13 cellular contexts compared by ENCODE assay signal in genomic region chr17:78674595-78675315, GRCh38.
DNase-seq lines count a peak whose midpoint lies in the region; ATAC-seq and TF ChIP-seq lines count a peak whose summit lies in the region.
"Had no signal": no experiment of that assay in that cellular context is flagged by ENCODE, and none has a peak within 500 bp of the region (broad histone marks: within the 10 kb centered on the region; RNA-seq: fewer than 3 reads in every experiment).

No MANE protein-coding gene starts in this region.

- 85 to 89% methylated on average over 15 to 28 of the region's 28 CpGs for WGBS in endodermal cell (ENCODE audit: insufficient coverage in 1 of 2, insufficient read length in 1 of 2), 2 experiments

- ATAC-seq in stimulated activated memory B cell treated with anti-CD40 and anti-IgM and Interleukin-4, amounts not matched to agents 10 μg/mL and 1 μg/mL and 100 μg/mL, for 72 hours: no peak
- no peak for ATAC-seq in left ventricle myocardium superior
- no peak for ATAC-seq in HG03460 (IDR thresholded peaks at IDR 0.05; ENCODE audit: unreplicated experiment)
- ATAC-seq: activated naive CD8-positive, alpha-beta T cell treated with anti-CD3 and anti-CD28 coated beads, Interleukin-2, amount 50 U/mL, for 24 hours had no signal

- H3K4me3 Mint-ChIP-seq in endodermal cell: no peak overlapping the region
- H3K4me3 Mint-ChIP-seq in stimulated activated memory B cell treated with anti-CD40 and anti-IgM and Interleukin-4, amounts not matched to agents 10 μg/mL and 1 μg/mL and 100 μg/mL, for 72 hours: peak overlapping the region; percentile 21
- H3K4me3 Mint-ChIP-seq: activated naive CD8-positive, alpha-beta T cell treated with anti-CD3 and anti-CD28 coated beads, Interleukin-2, amount 50 U/mL, for 24 hours had no signal

- intact Hi-C loops in left ventricle myocardium superior (cut with micrococcal nuclease): no loop called here

- peaks cover 16% of the 10 kb centered on the region for H3K36me3 Mint-ChIP-seq in endodermal cell (ENCODE audit: low read depth)
- peaks cover 91% of the 10 kb centered on the region for H3K36me3 Mint-ChIP-seq in stimulated activated memory B cell treated with anti-CD40 and anti-IgM and Interleukin-4, amounts not matched to agents 10 μg/mL and 1 μg/mL and 100 μg/mL, for 72 hours

- H3K36me3 ChIP-seq in endodermal cell (ENCODE audit: control insufficient read depth, insufficient read depth, low read length): peaks cover 30% of the 10 kb centered on the region

- no peaks in the 10 kb centered on the region for H3K27me3 ChIP-seq in endodermal cell (ENCODE audit: control insufficient read depth, insufficient read depth, low read length, poor library complexity, severe bottlenecking)

- no peak overlapping the region for H3K9ac ChIP-seq in endodermal cell (ENCODE audit: extremely low read depth, low read length, poor library complexity, severe bottlenecking)

- no peak overlapping the region for H3K27ac ChIP-seq in endodermal cell (ENCODE audit: low read depth, low read length)

- no peaks in the 10 kb centered on the region for H3K4me1 ChIP-seq in endodermal cell (ENCODE audit: control insufficient read depth, insufficient read depth, low read length)

- H3K27ac Mint-ChIP-seq in endodermal cell: no peak overlapping the region
- peak overlapping the region; percentile 40 for H3K27ac Mint-ChIP-seq in stimulated activated memory B cell treated with anti-CD40 and anti-IgM and Interleukin-4, amounts not matched to agents 10 μg/mL and 1 μg/mL and 100 μg/mL, for 72 hours
- H3K27ac Mint-ChIP-seq: activated naive CD8-positive, alpha-beta T cell treated with anti-CD3 and anti-CD28 coated beads, Interleukin-2, amount 50 U/mL, for 24 hours had no signal

- peak; percentile 50 for DNase-seq in activated effector memory CD4-positive, alpha-beta T cell treated with anti-CD3 and anti-CD28 coated beads, Interleukin-2, amount 50 U/mL, for 16 hours
- no peak for DNase-seq in activated effector memory CD4-positive, alpha-beta T cell treated with Interleukin-2 at 50 U/mL for 16 hours
- DNase-seq in NCI-H2029 treated with DMSO at 0.1 percent for 48 hours (lab: John Stamatoyannopoulos, UW) (peak; percentile 32), endodermal cell (peak; percentile 88), putamen (ENCODE audit: low spot score) (no peak), left ventricle myocardium superior (no peak)
- DNase-seq: activated naive CD8-positive, alpha-beta T cell treated with anti-CD3 and anti-CD28 coated beads, Interleukin-2, amount 50 U/mL, for 24 hours; dermis blood vessel endothelial cell; kidney; naive thymus-derived CD8-positive, alpha-beta T cell; NCI-H1436 had no signal

- H3K9me3 ChIP-seq in endodermal cell (ENCODE audit: control insufficient read depth, low read length): no peaks in the 10 kb centered on the region

- no peaks in the 10 kb centered on the region for H3K9me3 Mint-ChIP-seq in endodermal cell
- no peaks in the 10 kb centered on the region for H3K9me3 Mint-ChIP-seq in stimulated activated memory B cell treated with anti-CD40 and anti-IgM and Interleukin-4, amounts not matched to agents 10 μg/mL and 1 μg/mL and 100 μg/mL, for 72 hours
- H3K9me3 Mint-ChIP-seq: activated naive CD8-positive, alpha-beta T cell treated with anti-CD3 and anti-CD28 coated beads, Interleukin-2, amount 50 U/mL, for 24 hours; naive thymus-derived CD8-positive, alpha-beta T cell had no signal

- peak; percentile 44 for TF ChIP-seq CTCF in endodermal cell (conservative IDR thresholded peaks at IDR 0.05)

- peaks cover 2% of the 10 kb centered on the region for H3K4me1 Mint-ChIP-seq in endodermal cell
- H3K4me1 Mint-ChIP-seq in stimulated activated memory B cell treated with anti-CD40 and anti-IgM and Interleukin-4, amounts not matched to agents 10 μg/mL and 1 μg/mL and 100 μg/mL, for 72 hours: peaks cover 15% of the 10 kb centered on the region

- H3K27me3 Mint-ChIP-seq in endodermal cell (ENCODE audit: insufficient read depth): no peaks in the 10 kb centered on the region
- H3K27me3 Mint-ChIP-seq in stimulated activated memory B cell treated with anti-CD40 and anti-IgM and Interleukin-4, amounts not matched to agents 10 μg/mL and 1 μg/mL and 100 μg/mL, for 72 hours: no peaks in the 10 kb centered on the region
- H3K27me3 Mint-ChIP-seq: activated naive CD8-positive, alpha-beta T cell treated with anti-CD3 and anti-CD28 coated beads, Interleukin-2, amount 50 U/mL, for 24 hours; naive thymus-derived CD8-positive, alpha-beta T cell had no signal

- H3K4me3 ChIP-seq in endodermal cell (ENCODE audit: low read length): no peak overlapping the region

Comparison
In these comparisons a context has a peak if more than half of its experiments do, and no peak if none do; other contexts are left out.
1. DNase-seq: peak in activated effector memory CD4-positive, alpha-beta T cell treated with anti-CD3 and anti-CD28 coated beads, Interleukin-2, amount 50 U/mL, for 16 hours (single experiment), NCI-H2029 treated with DMSO at 0.1 percent for 48 hours (single experiment) and endodermal cell (single experiment); none in activated effector memory CD4-positive, alpha-beta T cell treated with Interleukin-2 at 50 U/mL for 16 hours (single experiment), putamen (single experiment) and left ventricle myocardium superior (single experiment).